In the genomic region with DNA sequence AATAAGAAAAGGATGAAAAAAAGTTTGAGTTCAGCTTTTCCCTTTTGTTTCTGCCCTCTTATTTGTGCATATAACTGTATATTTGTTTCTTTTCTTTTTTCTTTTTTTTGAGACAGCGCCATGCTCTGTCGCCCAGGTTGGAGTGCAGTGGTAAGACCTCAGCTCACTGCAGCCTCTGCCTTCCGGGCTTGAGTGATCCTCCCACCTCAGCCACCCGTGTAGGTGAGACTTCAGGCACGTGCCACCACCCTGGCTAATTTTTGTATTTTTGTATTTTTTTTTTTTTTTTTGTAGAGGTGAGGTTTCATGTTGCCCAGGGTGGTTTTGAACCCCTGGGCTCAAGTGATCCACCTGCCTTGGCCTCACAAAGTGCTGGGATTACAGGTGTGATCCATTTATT, we compare ENCODE assay signal across 38 cellular contexts.
"Had no signal": no experiment of that assay in that cellular context is flagged by ENCODE, and none has a peak within 500 bp of the region (broad histone marks: within the 10 kb centered on the region; RNA-seq: fewer than 3 reads in every experiment).

No MANE protein-coding gene starts in this region.

- H2AFZ ChIP-seq: PC-9 had no signal

- H3K27me3 ChIP-seq: ascending aorta, cardiac muscle cell, MG63 had no signal

- ATAC-seq: activated CD8-positive, alpha-beta memory T cell treated with anti-CD3 and anti-CD28 coated beads, Interleukin-2, amount 10 ng/mL, durations not matched to agents 7 days and 5 days; Right ventricle myocardium inferior had no signal

- H3K4me3 Mint-ChIP-seq: activated CD4-positive, alpha-beta memory T cell treated with anti-CD3 and anti-CD28 coated beads, Interleukin-2, amount 10 ng/mL, durations not matched to agents 7 days and 5 days; activated CD8-positive, alpha-beta memory T cell treated with anti-CD3 and anti-CD28 coated beads, Interleukin-2, amount 10 ng/mL, durations not matched to agents 7 days and 5 days; activated naive CD8-positive, alpha-beta T cell treated with anti-CD3 and anti-CD28 coated beads, Interleukin-2, amount 10 ng/mL, durations not matched to agents 7 days and 5 days; central memory CD8-positive, alpha-beta T cell had no signal

- DNase-seq: activated CD4-positive, alpha-beta memory T cell treated with anti-CD3 and anti-CD28 coated beads, Interleukin-2, amount 10 ng/mL, durations not matched to agents 7 days and 5 days; activated CD4-positive, alpha-beta T cell treated with anti-CD3 and anti-CD28 coated beads for 1 hour; activated CD4-positive, alpha-beta T cell treated with anti-CD3 and anti-CD28 coated beads for 48 hours; activated CD4-positive, CD25-positive, alpha-beta regulatory T cell; activated CD8-positive, alpha-beta memory T cell treated with anti-CD3 and anti-CD28 coated beads for 24 hours; activated CD8-positive, alpha-beta memory T cell treated with anti-CD3 and anti-CD28 coated beads, Interleukin-2, amount 10 ng/mL, durations not matched to agents 7 days and 5 days; activated CD8-positive, alpha-beta memory T cell treated with anti-CD3 and anti-CD28 coated beads, Interleukin-2, amount 50 U/mL, for 48 hours; activated effector memory CD4-positive, alpha-beta T cell treated with Interleukin-2 at 50 U/mL for 16 hours; activated naive CD4-positive, alpha-beta T cell; activated naive CD4-positive, alpha-beta T cell treated with anti-CD3 and anti-CD28 coated beads, Interleukin-2, amount 50 U/mL, for 16 hours; activated naive CD8-positive, alpha-beta T cell treated with anti-CD3 and anti-CD28 coated beads, Interleukin-2, amount 10 ng/mL, durations not matched to agents 7 days and 5 days; activated T-cell treated with anti-CD3 and anti-CD28 coated beads, Interleukin-2, amount 50 U/mL, for 48 hours; amygdala; Kasumi-1; KG1; MG63; NCI-H1048; NCI-H1105 treated with DMSO at 0.1 percent for 48 hours; NCI-H1436; NCI-H1694; NCI-H1930; NCI-H2081 treated with DMSO at 0.1 percent for 48 hours; NCI-H226; NCI-H446 treated with DMSO at 0.1 percent for 48 hours; NCI-H524; NCI-H69; PC-9; SIG-M5; SW 1271; T-helper 1 cell; T-helper 2 cell; T-helper 9 cell had no signal

- H3K4me1 Mint-ChIP-seq: activated CD4-positive, alpha-beta memory T cell treated with anti-CD3 and anti-CD28 coated beads, Interleukin-2, amount 10 ng/mL, durations not matched to agents 7 days and 5 days had no signal

- H3K9me3 Mint-ChIP-seq: activated CD4-positive, alpha-beta memory T cell treated with anti-CD3 and anti-CD28 coated beads, Interleukin-2, amount 10 ng/mL, durations not matched to agents 7 days and 5 days; activated naive CD8-positive, alpha-beta T cell treated with anti-CD3 and anti-CD28 coated beads, Interleukin-2, amount 10 ng/mL, durations not matched to agents 7 days and 5 days; central memory CD8-positive, alpha-beta T cell had no signal

- H3K27ac ChIP-seq: ascending aorta, cardiac muscle cell, PC-9, RWPE1, VCaP had no signal

- H3K4me3 ChIP-seq: ascending aorta, cardiac muscle cell, MG63, PC-9 had no signal

- H3K27ac Mint-ChIP-seq: activated CD4-positive, alpha-beta memory T cell treated with anti-CD3 and anti-CD28 coated beads, Interleukin-2, amount 10 ng/mL, durations not matched to agents 7 days and 5 days; activated CD8-positive, alpha-beta memory T cell treated with anti-CD3 and anti-CD28 coated beads, Interleukin-2, amount 10 ng/mL, durations not matched to agents 7 days and 5 days; activated naive CD8-positive, alpha-beta T cell treated with anti-CD3 and anti-CD28 coated beads, Interleukin-2, amount 10 ng/mL, durations not matched to agents 7 days and 5 days had no signal

- H3K36me3 ChIP-seq: cardiac muscle cell had no signal

- H3K4me2 ChIP-seq: PC-9 had no signal

- H3K27me3 Mint-ChIP-seq: activated CD4-positive, alpha-beta memory T cell treated with anti-CD3 and anti-CD28 coated beads, Interleukin-2, amount 10 ng/mL, durations not matched to agents 7 days and 5 days; activated CD8-positive, alpha-beta memory T cell treated with anti-CD3 and anti-CD28 coated beads, Interleukin-2, amount 10 ng/mL, durations not matched to agents 7 days and 5 days; activated naive CD8-positive, alpha-beta T cell treated with anti-CD3 and anti-CD28 coated beads, Interleukin-2, amount 10 ng/mL, durations not matched to agents 7 days and 5 days; central memory CD8-positive, alpha-beta T cell had no signal

- H3K9me3 ChIP-seq: ascending aorta, MG63 had no signal
